Comparison of ENCODE assay signal across 2 cellular contexts in the genomic region with DNA sequence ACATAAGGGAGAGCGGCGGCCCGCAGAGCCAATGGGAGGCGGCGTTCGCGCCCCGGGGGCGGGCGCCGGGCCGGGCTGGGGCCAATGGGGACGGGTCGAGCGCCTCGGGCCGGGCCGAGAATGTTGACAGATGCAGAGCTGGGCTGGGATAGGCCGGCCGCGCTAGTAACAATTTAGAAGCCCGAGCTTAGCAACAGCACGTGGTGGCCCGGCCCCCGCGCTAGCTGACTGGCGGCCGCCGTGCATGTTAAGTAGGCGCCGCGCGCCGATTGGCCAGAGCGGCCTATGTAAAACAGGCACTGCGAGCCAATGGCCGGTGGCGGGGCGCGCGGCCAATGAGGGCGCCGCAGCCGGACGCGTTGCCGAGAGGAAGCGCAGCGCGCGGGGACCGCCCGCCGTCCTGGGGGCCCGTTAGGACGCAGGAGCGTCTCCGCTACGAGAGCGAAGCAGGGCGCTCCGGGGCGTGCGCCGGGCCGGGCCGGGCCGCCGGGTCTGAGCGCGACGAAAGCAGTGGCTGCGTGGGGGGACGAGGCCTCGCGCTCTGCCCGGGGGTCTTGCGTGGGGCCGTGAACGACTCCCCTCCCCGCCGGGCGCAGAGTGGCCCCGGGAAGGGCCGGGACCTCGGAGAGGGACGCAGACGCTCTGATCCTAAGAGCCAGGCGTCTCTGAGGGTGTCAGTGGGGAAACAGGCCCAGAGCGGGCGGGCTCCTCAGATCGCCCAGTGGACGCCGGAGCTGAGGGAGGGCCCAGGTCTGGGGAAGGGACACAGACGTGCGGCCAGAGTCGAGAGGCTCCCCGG.
TF ChIP-seq lines count a peak whose summit lies in the region.

No MANE protein-coding gene starts in this region.

TF ChIP-seq in HCT116, 20 proteins besides CTCF, POLR2A, EP300 and RAD21 (continued from another document):
- TF ChIP-seq, protein P1, sequence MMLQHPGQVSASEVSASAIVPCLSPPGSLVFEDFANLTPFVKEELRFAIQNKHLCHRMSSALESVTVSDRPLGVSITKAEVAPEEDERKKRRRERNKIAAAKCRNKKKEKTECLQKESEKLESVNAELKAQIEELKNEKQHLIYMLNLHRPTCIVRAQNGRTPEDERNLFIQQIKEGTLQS (IDR thresholded peaks at IDR 0.05): no peak
- no peak for TF ChIP-seq SIN3A (IDR thresholded peaks at IDR 0.05; ENCODE audit: low read depth)
- TF ChIP-seq SRF (IDR thresholded peaks at IDR 0.05; ENCODE audit: low read depth): no peak
- TF ChIP-seq SP1 (IDR thresholded peaks at IDR 0.05; ENCODE audit: low read depth): no peak

TF ChIP-seq in neural cell, 6 proteins besides CTCF, POLR2A, EP300 and RAD21 (continued from another document):
- TF ChIP-seq, protein P2, sequence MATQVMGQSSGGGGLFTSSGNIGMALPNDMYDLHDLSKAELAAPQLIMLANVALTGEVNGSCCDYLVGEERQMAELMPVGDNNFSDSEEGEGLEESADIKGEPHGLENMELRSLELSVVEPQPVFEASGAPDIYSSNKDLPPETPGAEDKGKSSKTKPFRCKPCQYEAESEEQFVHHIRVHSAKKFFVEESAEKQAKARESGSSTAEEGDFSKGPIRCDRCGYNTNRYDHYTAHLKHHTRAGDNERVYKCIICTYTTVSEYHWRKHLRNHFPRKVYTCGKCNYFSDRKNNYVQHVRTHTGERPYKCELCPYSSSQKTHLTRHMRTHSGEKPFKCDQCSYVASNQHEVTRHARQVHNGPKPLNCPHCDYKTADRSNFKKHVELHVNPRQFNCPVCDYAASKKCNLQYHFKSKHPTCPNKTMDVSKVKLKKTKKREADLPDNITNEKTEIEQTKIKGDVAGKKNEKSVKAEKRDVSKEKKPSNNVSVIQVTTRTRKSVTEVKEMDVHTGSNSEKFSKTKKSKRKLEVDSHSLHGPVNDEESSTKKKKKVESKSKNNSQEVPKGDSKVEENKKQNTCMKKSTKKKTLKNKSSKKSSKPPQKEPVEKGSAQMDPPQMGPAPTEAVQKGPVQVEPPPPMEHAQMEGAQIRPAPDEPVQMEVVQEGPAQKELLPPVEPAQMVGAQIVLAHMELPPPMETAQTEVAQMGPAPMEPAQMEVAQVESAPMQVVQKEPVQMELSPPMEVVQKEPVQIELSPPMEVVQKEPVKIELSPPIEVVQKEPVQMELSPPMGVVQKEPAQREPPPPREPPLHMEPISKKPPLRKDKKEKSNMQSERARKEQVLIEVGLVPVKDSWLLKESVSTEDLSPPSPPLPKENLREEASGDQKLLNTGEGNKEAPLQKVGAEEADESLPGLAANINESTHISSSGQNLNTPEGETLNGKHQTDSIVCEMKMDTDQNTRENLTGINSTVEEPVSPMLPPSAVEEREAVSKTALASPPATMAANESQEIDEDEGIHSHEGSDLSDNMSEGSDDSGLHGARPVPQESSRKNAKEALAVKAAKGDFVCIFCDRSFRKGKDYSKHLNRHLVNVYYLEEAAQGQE (IDR thresholded peaks at IDR 0.05; ENCODE audit: borderline replicate concordance): peak; percentile 83
- TF ChIP-seq POLR2AphosphoS5 (IDR thresholded peaks at IDR 0.05) (peak; percentile 89), SMC3 (conservative IDR thresholded peaks at IDR 0.05; ENCODE audit: poor library complexity) (peak; percentile 70), MXI1 (conservative IDR thresholded peaks at IDR 0.05; ENCODE audit: poor library complexity, severe bottlenecking) (peak; percentile 93), TAF1 (IDR thresholded peaks at IDR 0.05; ENCODE audit: low read depth) (peak; percentile 86)
TF ChIP-seq in neural cell: peak in this region for 5.
